8 cellular contexts compared by ENCODE assay signal in the genomic region with DNA sequence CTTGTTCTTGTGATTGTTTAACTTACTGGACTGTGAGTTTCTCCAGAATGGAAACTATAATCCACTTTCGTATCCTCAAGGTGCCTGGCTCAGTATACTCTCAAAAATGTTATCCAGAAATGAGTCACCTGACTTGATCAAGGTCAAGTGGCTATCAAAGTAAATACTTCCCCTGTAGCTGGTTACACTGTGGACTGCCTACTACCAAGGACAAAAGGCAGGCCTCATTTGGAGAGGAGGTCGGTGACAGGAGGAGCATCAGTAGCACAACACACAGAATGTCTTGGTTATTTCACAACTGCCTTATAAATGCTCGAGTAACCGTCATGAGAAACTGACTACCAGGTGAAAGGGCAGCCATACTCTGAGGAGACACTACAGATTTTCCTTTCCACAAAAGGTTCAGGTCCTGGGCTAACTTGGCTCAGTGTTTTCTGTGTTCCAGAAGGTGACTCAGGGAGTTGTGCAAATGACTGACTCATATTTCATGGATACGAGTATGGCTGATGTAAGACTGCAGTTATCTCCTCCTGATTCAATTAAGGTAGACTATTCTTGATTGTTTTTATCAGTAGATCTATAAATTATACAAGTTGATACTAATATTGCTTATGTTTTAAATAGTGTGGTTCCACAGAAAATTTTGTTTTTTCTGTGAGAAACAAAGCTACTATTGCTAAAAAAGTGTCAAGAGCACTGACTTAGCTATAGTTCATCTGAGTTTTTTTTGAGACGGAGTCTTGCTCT. TPM values are rescaled to one million over a fixed set of nuclear protein-coding genes. Genes with fewer than 3 reads are reported as not detected.
DNase-seq lines count a peak whose midpoint lies in the region; ATAC-seq and TF ChIP-seq lines count a peak whose summit lies in the region.

No MANE protein-coding gene starts in this region.

- no peak overlapping the region for H3K4me3 Mint-ChIP-seq in natural killer cell treated with Interleukin-12 subunit alpha and Interleukin-12 subunit beta and Interleukin-15 and Interleukin-18, amount 100 ng/mL, for 72 hours

- ATAC-seq in HCT116, result no peak
- ATAC-seq in GM21528 (IDR thresholded peaks at IDR 0.05; ENCODE audit: low FRiP score, unreplicated experiment), result no peak
- no peak for ATAC-seq in natural killer cell treated with Interleukin-12 subunit alpha and Interleukin-12 subunit beta and Interleukin-15 and Interleukin-18, amount 100 ng/mL, for 72 hours

- no peak for TF ChIP-seq CTCF in HCT116 (IDR thresholded peaks at IDR 0.05 in 2 of 3, conservative IDR thresholded peaks at IDR 0.05 in 1 of 3; ENCODE audit: borderline replicate concordance in 1 of 3, insufficient read depth in 1 of 3, low read depth in 2 of 3, low read length in 2 of 3)

- CTCF ChIA-PET in HCT116 (lab: Charles Lee), result interaction anchor here (1.2 kb wide), 1 partner anchor 136 kb away, joined by 3 read pairs; no protein-coding TSS in a partner anchor

- BruUV-seq in HCT116 (replicated peaks; lab: Mats Ljungman, UMichigan), result no TSS peak

- peaks cover 3% of the 10 kb centered on the region; the same call in 1 of the 2 replicates for H4K20me1 ChIP-seq in HCT116 (ENCODE audit: insufficient read depth)

- POLR2A ChIA-PET in HCT116 (lab: Charles Lee), result no interaction called here

- no peaks in the 10 kb centered on the region for H3K9me3 Mint-ChIP-seq in natural killer cell treated with Interleukin-12 subunit alpha and Interleukin-12 subunit beta and Interleukin-15 and Interleukin-18, amount 100 ng/mL, for 72 hours

- no peaks in the 10 kb centered on the region for H3K27me3 ChIP-seq in HCT116 (ENCODE audit: insufficient read depth, low read length)
- no peaks in the 10 kb centered on the region for H3K27me3 ChIP-seq in adipocyte (replicated peaks; ENCODE audit: control insufficient read depth, insufficient read depth, low read length)

- no peaks in the 10 kb centered on the region for H3K9me2 ChIP-seq in HCT116 (ENCODE audit: insufficient read depth)

- peak overlapping the region; percentile 6; the same call in 1 of the 2 replicates for H3K9ac ChIP-seq in HCT116 (ENCODE audit: low read length)
- no peak overlapping the region for H3K9ac ChIP-seq in adipocyte (ENCODE audit: low read length)

- TF ChIP-seq POLR2A in HCT116 (IDR thresholded peaks at IDR 0.05; ENCODE audit: borderline replicate concordance, extremely low read depth, insufficient read depth, insufficient read length), result no peak

- peaks cover 7% of the 10 kb centered on the region for H3K36me3 Mint-ChIP-seq in natural killer cell treated with Interleukin-12 subunit alpha and Interleukin-12 subunit beta and Interleukin-15 and Interleukin-18, amount 100 ng/mL, for 72 hours

- H3K27ac ChIP-seq in HCT116 (ENCODE audit: low read depth, low read length), result peak overlapping the region; percentile 57

- peak overlapping the region; percentile 37 for H3K4me2 ChIP-seq in HCT116 (ENCODE audit: low read length)

- TF ChIP-seq RAD21 in HCT116 (IDR thresholded peaks at IDR 0.05; ENCODE audit: low read depth), result 0 out of 2 replicates have a peak, but pooled peaks have one; percentile 13

- no peaks in the 10 kb centered on the region for H3K27me3 Mint-ChIP-seq in natural killer cell treated with Interleukin-12 subunit alpha and Interleukin-12 subunit beta and Interleukin-15 and Interleukin-18, amount 100 ng/mL, for 72 hours

- no peaks in the 10 kb centered on the region for H3K9me3 ChIP-seq in HCT116 (ENCODE audit: control insufficient read depth in 1 of 2, insufficient read depth in 1 of 2, low read depth in 1 of 2, low read length in 2 of 2)
- no peaks in the 10 kb centered on the region for H3K9me3 ChIP-seq in adipocyte (ENCODE audit: control insufficient read depth, low read length)

- peaks cover 39 to 47% of the 10 kb centered on the region in 2 donors for H3K4me1 Mint-ChIP-seq in natural killer cell treated with Interleukin-12 subunit alpha and Interleukin-12 subunit beta and Interleukin-15 and Interleukin-18, amount 100 ng/mL, for 72 hours (ENCODE audit: low read depth in 2 of 2)

- DNase-seq in A172 (ENCODE audit: low spot score) (peak; percentile 68), HCT116 (ENCODE audit: low read depth, low spot score) (peak; percentile 82), adipocyte (ENCODE audit: low read depth) (peak; percentile 91), kidney glomerular epithelial cell (lab: John Stamatoyannopoulos, UW) (peak; percentile 82), NCI-H2081 treated with DMSO at 0.1 percent for 48 hours (lab: John Stamatoyannopoulos, UW) (no peak)
- DNase-seq in stimulated activated CD4-positive, alpha-beta T cell treated with anti-CD3 and anti-CD28 coated beads, Interleukin-12 subunit alpha, Interleukin-12 subunit beta, amount 100 ng/mL, for 4 hours, result no peak
- DNase-seq in natural killer cell treated with Interleukin-12 subunit alpha and Interleukin-12 subunit beta and Interleukin-15 and Interleukin-18, amount 100 ng/mL, for 72 hours (ENCODE audit: low spot score), result no peak

- H3K4me3 ChIP-seq in HCT116 (replicated peaks in 1 of 2; ENCODE audit: low read depth in 1 of 2, low read length in 2 of 2) (no peak overlapping the region), adipocyte (ENCODE audit: low read length) (no peak overlapping the region)

- peaks cover 45% of the 10 kb centered on the region for H3K79me2 ChIP-seq in HCT116 (ENCODE audit: insufficient read depth, low read length)

- RAD21 ChIA-PET in HCT116 (lab: Charles Lee; ENCODE audit: low non-redundant PET in 1 of 2, low total read pairs in 2 of 2, uncharacterized antibody in 2 of 2, unreplicated experiment in 2 of 2), result no interaction called here

- H3K27ac Mint-ChIP-seq in natural killer cell treated with Interleukin-12 subunit alpha and Interleukin-12 subunit beta and Interleukin-15 and Interleukin-18, amount 100 ng/mL, for 72 hours, result no peak overlapping the region

- H3K4me1 ChIP-seq in HCT116 (ENCODE audit: control insufficient read depth in 1 of 2, insufficient read depth in 2 of 2, low read length in 2 of 2) (peaks cover 20 to 35% of the 10 kb centered on the region in 2 experiments), adipocyte (ENCODE audit: control insufficient read depth, insufficient read depth, low read length) (peaks cover 48% of the 10 kb centered on the region)

- no peak overlapping the region for H2AFZ ChIP-seq in HCT116 (ENCODE audit: low read depth, low read length, poor library complexity, severe bottlenecking)

- intact Hi-C loops in HCT116 (cut with micrococcal nuclease), result no loop called here

- H3K36me3 ChIP-seq in HCT116 (ENCODE audit: control insufficient read depth in 1 of 2, insufficient read depth in 2 of 2, low read length in 2 of 2) (no peaks in the 10 kb centered on the region; a peak in 1 of 4 replicates), adipocyte (ENCODE audit: control insufficient read depth, insufficient read depth, low read length, severe bottlenecking) (no peaks in the 10 kb centered on the region)

TF ChIP-seq in HCT116, 20 proteins besides CTCF, POLR2A, EP300 and RAD21 (continues in another document):
- TF ChIP-seq EZH2 (IDR thresholded peaks at IDR 0.05) (no peak), EGR1 (IDR thresholded peaks at IDR 0.05; ENCODE audit: low read depth) (no peak), EZH2phosphoT487 (IDR thresholded peaks at IDR 0.05; ENCODE audit: borderline replicate concordance) (no peak), ZNF274 (IDR thresholded peaks at IDR 0.05; ENCODE audit: low read depth, low read length) (no peak), SP1 (IDR thresholded peaks at IDR 0.05; ENCODE audit: low read depth) (peak; percentile 83), CBX3 (IDR thresholded peaks at IDR 0.05; ENCODE audit: low read depth) (peak; percentile 81; the same call in 1 of the 2 replicates), POLR2AphosphoS5 (IDR thresholded peaks at IDR 0.05; ENCODE audit: low read depth, low read length) (peak; percentile 61), TCF7L2 (IDR thresholded peaks at IDR 0.05; ENCODE audit: borderline replicate concordance, extremely low read depth, insufficient read depth, insufficient read length) (no peak), JUND (IDR thresholded peaks at IDR 0.05) (peak; percentile 89), ELF1 (IDR thresholded peaks at IDR 0.05; ENCODE audit: borderline replicate concordance, low read depth) (no peak), ZFX (IDR thresholded peaks at IDR 0.05) (no peak; the same call in 1 of the 2 replicates)
- TF ChIP-seq, protein P1, sequence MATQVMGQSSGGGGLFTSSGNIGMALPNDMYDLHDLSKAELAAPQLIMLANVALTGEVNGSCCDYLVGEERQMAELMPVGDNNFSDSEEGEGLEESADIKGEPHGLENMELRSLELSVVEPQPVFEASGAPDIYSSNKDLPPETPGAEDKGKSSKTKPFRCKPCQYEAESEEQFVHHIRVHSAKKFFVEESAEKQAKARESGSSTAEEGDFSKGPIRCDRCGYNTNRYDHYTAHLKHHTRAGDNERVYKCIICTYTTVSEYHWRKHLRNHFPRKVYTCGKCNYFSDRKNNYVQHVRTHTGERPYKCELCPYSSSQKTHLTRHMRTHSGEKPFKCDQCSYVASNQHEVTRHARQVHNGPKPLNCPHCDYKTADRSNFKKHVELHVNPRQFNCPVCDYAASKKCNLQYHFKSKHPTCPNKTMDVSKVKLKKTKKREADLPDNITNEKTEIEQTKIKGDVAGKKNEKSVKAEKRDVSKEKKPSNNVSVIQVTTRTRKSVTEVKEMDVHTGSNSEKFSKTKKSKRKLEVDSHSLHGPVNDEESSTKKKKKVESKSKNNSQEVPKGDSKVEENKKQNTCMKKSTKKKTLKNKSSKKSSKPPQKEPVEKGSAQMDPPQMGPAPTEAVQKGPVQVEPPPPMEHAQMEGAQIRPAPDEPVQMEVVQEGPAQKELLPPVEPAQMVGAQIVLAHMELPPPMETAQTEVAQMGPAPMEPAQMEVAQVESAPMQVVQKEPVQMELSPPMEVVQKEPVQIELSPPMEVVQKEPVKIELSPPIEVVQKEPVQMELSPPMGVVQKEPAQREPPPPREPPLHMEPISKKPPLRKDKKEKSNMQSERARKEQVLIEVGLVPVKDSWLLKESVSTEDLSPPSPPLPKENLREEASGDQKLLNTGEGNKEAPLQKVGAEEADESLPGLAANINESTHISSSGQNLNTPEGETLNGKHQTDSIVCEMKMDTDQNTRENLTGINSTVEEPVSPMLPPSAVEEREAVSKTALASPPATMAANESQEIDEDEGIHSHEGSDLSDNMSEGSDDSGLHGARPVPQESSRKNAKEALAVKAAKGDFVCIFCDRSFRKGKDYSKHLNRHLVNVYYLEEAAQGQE (IDR thresholded peaks at IDR 0.05; ENCODE audit: low read depth), result no peak
- TF ChIP-seq, protein P2, sequence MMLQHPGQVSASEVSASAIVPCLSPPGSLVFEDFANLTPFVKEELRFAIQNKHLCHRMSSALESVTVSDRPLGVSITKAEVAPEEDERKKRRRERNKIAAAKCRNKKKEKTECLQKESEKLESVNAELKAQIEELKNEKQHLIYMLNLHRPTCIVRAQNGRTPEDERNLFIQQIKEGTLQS (IDR thresholded peaks at IDR 0.05), result peak; percentile 72; the same call in 1 of the 2 replicates

RNA-seq across cellular contexts. Expression of a gene that starts 4.2 kb away (rescaled TPM):
- 44.4 and 49.9 TPM in 2 replicates for total RNA-seq in A172 (2014; rRNA removed; shearing (Covaris generic))
- total RNA-seq in HCT116 (2021; ENCODE audit: unreplicated experiment), result 62.2 TPM
- polyA plus RNA-seq in HCT116 (2012), result 40.6 and 42.8 TPM in 2 replicates
- 10 to 100 TPM; 54.9 to 60.8 TPM for total RNA-seq in natural killer cell treated with Interleukin-12 subunit alpha and Interleukin-12 subunit beta and Interleukin-15 and Interleukin-18, amount 100 ng/mL, for 72 hours

Comparison
In these comparisons a context has a peak if more than half of its experiments do, and no peak if none do; other contexts are left out.
1. DNase-seq: peak in A172 (single experiment), HCT116 (single experiment), adipocyte (single experiment) and kidney glomerular epithelial cell (single experiment); none in stimulated activated CD4-positive, alpha-beta T cell treated with anti-CD3 and anti-CD28 coated beads, Interleukin-12 subunit alpha, Interleukin-12 subunit beta, amount 100 ng/mL, for 4 hours (single experiment), NCI-H2081 treated with DMSO at 0.1 percent for 48 hours (single experiment) and natural killer cell treated with Interleukin-12 subunit alpha and Interleukin-12 subunit beta and Interleukin-15 and Interleukin-18, amount 100 ng/mL, for 72 hours (single experiment).